Comparison of ENCODE assay signal across 1 cellular context in genomic region chr1:222546548-222547259, GRCh38.
TF ChIP-seq lines count a peak whose summit lies in the region.

No MANE protein-coding gene starts in this region.

TF ChIP-seq in SK-N-SH treated with all-trans-retinoic acid at 6 μM for 48 hours, 23 proteins besides CTCF, POLR2A, EP300 and RAD21 (continued from another document):
- TF ChIP-seq, protein P1, sequence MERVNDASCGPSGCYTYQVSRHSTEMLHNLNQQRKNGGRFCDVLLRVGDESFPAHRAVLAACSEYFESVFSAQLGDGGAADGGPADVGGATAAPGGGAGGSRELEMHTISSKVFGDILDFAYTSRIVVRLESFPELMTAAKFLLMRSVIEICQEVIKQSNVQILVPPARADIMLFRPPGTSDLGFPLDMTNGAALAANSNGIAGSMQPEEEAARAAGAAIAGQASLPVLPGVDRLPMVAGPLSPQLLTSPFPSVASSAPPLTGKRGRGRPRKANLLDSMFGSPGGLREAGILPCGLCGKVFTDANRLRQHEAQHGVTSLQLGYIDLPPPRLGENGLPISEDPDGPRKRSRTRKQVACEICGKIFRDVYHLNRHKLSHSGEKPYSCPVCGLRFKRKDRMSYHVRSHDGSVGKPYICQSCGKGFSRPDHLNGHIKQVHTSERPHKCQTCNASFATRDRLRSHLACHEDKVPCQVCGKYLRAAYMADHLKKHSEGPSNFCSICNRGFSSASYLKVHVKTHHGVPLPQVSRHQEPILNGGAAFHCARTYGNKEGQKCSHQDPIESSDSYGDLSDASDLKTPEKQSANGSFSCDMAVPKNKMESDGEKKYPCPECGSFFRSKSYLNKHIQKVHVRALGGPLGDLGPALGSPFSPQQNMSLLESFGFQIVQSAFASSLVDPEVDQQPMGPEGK (CRISPR knock-in tag; IDR thresholded peaks at IDR 0.05; ENCODE audit: borderline replicate concordance) = no peak
- TF ChIP-seq GLIS3 (CRISPR knock-in tag; IDR thresholded peaks at IDR 0.05) (no peak), POU6F1 (CRISPR knock-in tag; IDR thresholded peaks at IDR 0.05; ENCODE audit: borderline replicate concordance, low read depth) (no peak), ZC3H10 (CRISPR knock-in tag; IDR thresholded peaks at IDR 0.05) (no peak), RARB (CRISPR knock-in tag; IDR thresholded peaks at IDR 0.05) (no peak), CREB5 (CRISPR knock-in tag; IDR thresholded peaks at IDR 0.05; ENCODE audit: low read depth) (no peak), TCF4 (CRISPR knock-in tag; IDR thresholded peaks at IDR 0.05; ENCODE audit: borderline replicate concordance) (0 out of 2 replicates have a peak, but pooled peaks have one; percentile 17)
